34 cellular contexts compared by ENCODE assay signal in genomic region chr11:2923446-2924375, GRCh38. TPM values are rescaled to one million over a fixed set of nuclear protein-coding genes. Genes with fewer than 3 reads are reported as not detected.
DNase-seq lines count a peak whose midpoint lies in the region; ATAC-seq, FAIRE-seq and TF ChIP-seq lines count a peak whose summit lies in the region.
"Had no signal": no experiment of that assay in that cellular context is flagged by ENCODE, and none has a peak within 500 bp of the region (broad histone marks: within the 10 kb centered on the region; RNA-seq: fewer than 3 reads in every experiment).

No MANE protein-coding gene starts in this region.

- CTCF ChIA-PET in HepG2 (lab: Yijun Ruan, JAX; ENCODE audit: low intra/inter-chr PET ratio, low total read pairs), result no interaction called here

- no peak overlapping the region for H3K27ac ChIP-seq in HepG2 (ENCODE audit: extremely low read length, insufficient read depth, low read length)
- no peak overlapping the region for H3K27ac ChIP-seq in right lobe of liver
- peak overlapping the region; percentile 4 for H3K27ac ChIP-seq in cingulate gyrus (ENCODE audit: low read depth, low read length)
- H3K27ac ChIP-seq: parathyroid adenoma, sigmoid colon, SJSA1 had no signal

- TF ChIP-seq CTCF in HepG2 (CRISPR knock-in tag; IDR thresholded peaks at IDR 0.05) (no peak), right lobe of liver (IDR thresholded peaks at IDR 0.05) (no peak), mucosa of descending colon (IDR thresholded peaks at IDR 0.05) (no peak)

- POLR2A ChIA-PET in HepG2 (lab: Yijun Ruan, JAX), result no interaction called here

- H3K27me3 ChIP-seq in HepG2 (ENCODE audit: control insufficient read depth in 1 of 2, insufficient read depth in 2 of 2, low read length in 2 of 2) (peaks cover 6 to 21% of the 10 kb centered on the region in 2 experiments; a peak in 4 of 5 replicates), right lobe of liver (no peaks in the 10 kb centered on the region)
- H3K27me3 ChIP-seq: SJSA1 had no signal

- TF ChIP-seq POLR2A in HepG2 (IDR thresholded peaks at IDR 0.05; ENCODE audit: insufficient read depth in 1 of 2, low read depth in 2 of 2, low read length in 2 of 2) (no peak), right lobe of liver (IDR thresholded peaks at IDR 0.05) (no peak)

- H3K9ac ChIP-seq in HepG2 (ENCODE audit: insufficient read depth, low read depth, low read length), result no peak overlapping the region
- H3K9ac ChIP-seq: parathyroid adenoma had no signal

- no peak overlapping the region for H3K4me2 ChIP-seq in HepG2 (ENCODE audit: low read depth, low read length)

- H3K79me2 ChIP-seq in HepG2 (ENCODE audit: insufficient read depth, low read length), result no peaks in the 10 kb centered on the region
- H3K79me2 ChIP-seq: parathyroid adenoma had no signal

- 82% methylated on average over 7 of the region's 22 CpGs for WGBS in HepG2 (ENCODE audit: low lambda C conversion rate)
- WGBS in right lobe of liver (ENCODE audit: insufficient coverage, low coverage, low lambda C conversion rate, missing lambda C conversion rate), result no CpG with 5 or more reads among the region's 22 CpGs

- H3K4me3 ChIP-seq in HepG2 (replicated peaks in 1 of 3; ENCODE audit: insufficient read depth in 1 of 3, low read depth in 2 of 3, low read length in 3 of 3) (no peak overlapping the region), right lobe of liver (no peak overlapping the region), mucosa of descending colon (no peak overlapping the region)
- H3K4me3 ChIP-seq: dorsolateral prefrontal cortex, heart left ventricle, sigmoid colon, SJSA1, tibial nerve had no signal

- H3K36me3 ChIP-seq in HepG2 (replicated peaks in 1 of 2; ENCODE audit: control insufficient read depth in 1 of 2, insufficient read depth in 2 of 2, low read length in 2 of 2) (no peaks in the 10 kb centered on the region), right lobe of liver (no peaks in the 10 kb centered on the region), mucosa of descending colon (ENCODE audit: low read depth) (no peaks in the 10 kb centered on the region)
- H3K36me3 ChIP-seq: heart left ventricle, sigmoid colon, tibial nerve had no signal

- no peak for FAIRE-seq in HepG2 (lab: Jason Lieb, UNC)
- FAIRE-seq: astrocyte, GM18507, TTC549 had no signal

- TF ChIP-seq RAD21 in HepG2 (CRISPR knock-in tag; IDR thresholded peaks at IDR 0.05), result no peak

- H3K36me3 Mint-ChIP-seq in immature natural killer cell, result no peaks in the 10 kb centered on the region
- H3K36me3 Mint-ChIP-seq: activated naive CD8-positive, alpha-beta T cell treated with anti-CD3 and anti-CD28 coated beads, Interleukin-2, amount 10 ng/mL, durations not matched to agents 7 days and 5 days; mesothelial cell of epicardium had no signal

- H3K4me3 Mint-ChIP-seq in immature natural killer cell, result no peak overlapping the region
- H3K4me3 Mint-ChIP-seq: activated CD8-positive, alpha-beta T cell treated with anti-CD3 and anti-CD28 coated beads, Interleukin-2, amount 10 ng/mL, durations not matched to agents 7 days and 5 days; activated naive CD8-positive, alpha-beta T cell treated with anti-CD3 and anti-CD28 coated beads, Interleukin-2, amount 10 ng/mL, durations not matched to agents 7 days and 5 days; central memory CD8-positive, alpha-beta T cell; mesothelial cell of epicardium; nephron; stimulated activated naive CD8-positive, alpha-beta T cell treated with anti-CD3 and anti-CD28 coated beads, Interleukin-15, amount 100 ng/mL, for 72 hours had no signal

- TF ChIP-seq EP300 in HepG2 (IDR thresholded peaks at IDR 0.05; ENCODE audit: low read depth in 2 of 2, low read length in 2 of 2) (no peak), HepG2 (CRISPR knock-in tag; IDR thresholded peaks at IDR 0.05; ENCODE audit: borderline replicate concordance) (no peak)

- no TSS peak for BruUV-seq in HepG2 (replicated peaks; lab: Mats Ljungman, UMichigan)

- intact Hi-C loops in HepG2 (cut with micrococcal nuclease; ENCODE audit: unreplicated experiment) (no loop called here), right lobe of liver (cut with DNase I) (no loop called here), mucosa of descending colon (cut with DNase I, micrococcal nuclease) (no loop called here)

- peaks cover 5 to 15% (median 6%) of the 10 kb centered on the region in 3 donors for H3K27me3 Mint-ChIP-seq in immature natural killer cell (ENCODE audit: low read depth in 3 of 3)

- 0 out of 2 replicates have a peak, but pooled peaks cover 2% of the 10 kb centered on the region for H4K20me1 ChIP-seq in HepG2 (ENCODE audit: insufficient read depth, low read length)

- H3K4me1 Mint-ChIP-seq in immature natural killer cell, result peaks cover 10% of the 10 kb centered on the region in 2 donors
- H3K4me1 Mint-ChIP-seq: nephron had no signal

- DNase-seq in HepG2 (ENCODE audit: low spot score) (no peak), right lobe of liver (no peak), mucosa of descending colon (peak in 1 of 3 donors; percentile 54), immature natural killer cell (no peak), germinal center (ENCODE audit: low spot score) (no peak), Kasumi-1 (lab: John Stamatoyannopoulos, UW) (no peak)
- DNase-seq: activated CD4-positive, alpha-beta T cell treated with anti-CD3 and anti-CD28 coated beads for 1 hour; activated CD8-positive, alpha-beta T cell treated with anti-CD3 and anti-CD28 coated beads, Interleukin-2, amount 10 ng/mL, durations not matched to agents 7 days and 5 days; activated effector memory CD4-positive, alpha-beta T cell treated with anti-CD3 and anti-CD28 coated beads, Interleukin-2, amount 50 U/mL, for 16 hours; activated naive CD8-positive, alpha-beta T cell treated with anti-CD3 and anti-CD28 coated beads, Interleukin-2, amount 10 ng/mL, durations not matched to agents 7 days and 5 days; activated T-cell treated with anti-CD3 and anti-CD28 coated beads for 4 hours; C1 segment of cervical spinal cord; dorsolateral prefrontal cortex; GOT3; Karpas-422; left cardiac atrium; MV-4-11; NCI-H1694; NCI-H2171; NCI-H510A treated with DMSO at 0.1 percent for 48 hours; sigmoid colon; stimulated activated naive CD8-positive, alpha-beta T cell treated with anti-CD3 and anti-CD28 coated beads, Interleukin-15, amount 100 ng/mL, for 72 hours had no signal

- H3K9me3 Mint-ChIP-seq in immature natural killer cell, result no peaks in the 10 kb centered on the region
- H3K9me3 Mint-ChIP-seq: activated naive CD8-positive, alpha-beta T cell treated with anti-CD3 and anti-CD28 coated beads, Interleukin-2, amount 10 ng/mL, durations not matched to agents 7 days and 5 days; central memory CD8-positive, alpha-beta T cell; mesothelial cell of epicardium; nephron; stimulated activated naive CD8-positive, alpha-beta T cell treated with anti-CD3 and anti-CD28 coated beads, Interleukin-15, amount 100 ng/mL, for 72 hours had no signal

- no peak for ATAC-seq in HepG2
- ATAC-seq in right lobe of liver, result no peak
- peak; percentile 2 for ATAC-seq in mucosa of descending colon
- ATAC-seq in HG03378 (IDR thresholded peaks at IDR 0.05; ENCODE audit: unreplicated experiment), result no peak
- ATAC-seq: activated CD8-positive, alpha-beta T cell treated with anti-CD3 and anti-CD28 coated beads, Interleukin-2, amount 10 ng/mL, durations not matched to agents 7 days and 5 days; stimulated activated naive CD8-positive, alpha-beta T cell treated with anti-CD3 and anti-CD28 coated beads, Interleukin-15, amount 100 ng/mL, for 72 hours had no signal

- H3K4me1 ChIP-seq in HepG2 (ENCODE audit: insufficient read depth, low read length) (peaks cover 10% of the 10 kb centered on the region), right lobe of liver (peaks cover 0 to 6% (median 2%) of the 10 kb centered on the region in 4 donors), mucosa of descending colon (ENCODE audit: low read depth) (peaks cover 31% of the 10 kb centered on the region)
- H3K4me1 ChIP-seq: parathyroid adenoma had no signal

- H3K27ac Mint-ChIP-seq in immature natural killer cell, result no peak overlapping the region
- H3K27ac Mint-ChIP-seq: activated CD8-positive, alpha-beta T cell treated with anti-CD3 and anti-CD28 coated beads, Interleukin-2, amount 10 ng/mL, durations not matched to agents 7 days and 5 days; activated naive CD8-positive, alpha-beta T cell treated with anti-CD3 and anti-CD28 coated beads, Interleukin-2, amount 10 ng/mL, durations not matched to agents 7 days and 5 days; mesothelial cell of epicardium; nephron had no signal

- no peak overlapping the region for H2AFZ ChIP-seq in HepG2 (ENCODE audit: low read length)
- H2AFZ ChIP-seq: parathyroid adenoma had no signal

- H3K9me3 ChIP-seq in HepG2 (ENCODE audit: low read length), result no peaks in the 10 kb centered on the region
- H3K9me3 ChIP-seq in right lobe of liver, result no peaks in the 10 kb centered on the region
- no peaks in the 10 kb centered on the region for H3K9me3 ChIP-seq in mucosa of descending colon
- H3K9me3 ChIP-seq: heart left ventricle, sigmoid colon, tibial nerve had no signal

- in situ Hi-C loops in HepG2 (cut with HindIII; ENCODE audit: extremely low pct_ligation_motif_present, low pct_unique_long_range_greater_than_20kb), result no loop called here

RNA-seq across cellular contexts. Expression of gene PHLDA2, which starts 5.5 kb away (rescaled TPM):
- 0.36 and 0.55 TPM in 2 replicates for total RNA-seq in HepG2 (2016; rRNA removed; fragmentation: Illumina TruSeq; extraction: Trizol)
- 0.40 TPM in 1 of 2 replicates, not detected in the other for total RNA-seq in HepG2 (2016; cell fraction: cytosol; rRNA removed; fragmentation: Illumina TruSeq; extraction: Trizol; ENCODE audit: low read depth)
- total RNA-seq in HepG2 (2016; cell fraction: insoluble cytoplasmic fraction; rRNA removed; fragmentation: Illumina TruSeq; extraction: Trizol), result 0.27 and 0.56 TPM in 2 replicates
- total RNA-seq in HepG2 (2016; cell fraction: membrane; rRNA removed; fragmentation: Illumina TruSeq; extraction: Trizol), result 0.31 and 0.65 TPM in 2 replicates
- not detected in 2 replicates for total RNA-seq in HepG2 (2016; cell fraction: nucleus; rRNA removed; fragmentation: Illumina TruSeq; extraction: Trizol)
- polyA plus RNA-seq in HepG2 (2011; rRNA removed), result 0.78 and 1.5 TPM in 2 replicates
- polyA plus RNA-seq in HepG2 (2011; cell fraction: cytosol; rRNA removed), result 2.2 and 3.8 TPM in 2 replicates
- 3.7 and 3.9 TPM in 2 replicates for polyA plus RNA-seq in HepG2 (2011; cell fraction: nucleus; rRNA removed)
- 1.5 and 2.9 TPM in 2 replicates for polyA plus RNA-seq in HepG2 (2012)
- polyA plus RNA-seq in HepG2 (2016; cell fraction: cytosol; fragmentation: Illumina TruSeq; extraction: Trizol; ENCODE audit: low read depth), result 1.1 and 1.5 TPM in 2 replicates
- 2.2 and 2.4 TPM in 2 replicates for polyA plus RNA-seq in HepG2 (2016; cell fraction: insoluble cytoplasmic fraction; fragmentation: Illumina TruSeq; extraction: Trizol; ENCODE audit: low read depth)
- 1.2 and 1.5 TPM in 2 replicates for polyA plus RNA-seq in HepG2 (2016; cell fraction: membrane; fragmentation: Illumina TruSeq; extraction: Trizol; ENCODE audit: low read depth)
- 2.0 and 2.5 TPM in 2 replicates for polyA plus RNA-seq in HepG2 (2016; cell fraction: nucleus; fragmentation: Illumina TruSeq; extraction: Trizol; ENCODE audit: insufficient read depth, low read depth)
- 1.2 and 12.9 TPM in 2 replicates for polyA minus RNA-seq in HepG2 (2011; rRNA and poly(A)+ RNA removed; ENCODE audit: low replicate concordance)
- polyA minus RNA-seq in HepG2 (2011; cell fraction: cytosol; rRNA and poly(A)+ RNA removed), result 0.88 and 1.4 TPM in 2 replicates
- polyA minus RNA-seq in HepG2 (2011; cell fraction: nucleus; rRNA and poly(A)+ RNA removed), result 0.64 and 0.87 TPM in 2 replicates
- 10 to 100 TPM in 2 of 6 experiments, 1 to 10 TPM in 1, under 1 TPM in 2, not detected in 1; 0.51 to 12.7 (median 5.9) TPM for total RNA-seq in right lobe of liver
- 10 to 100 TPM in 2 of 3 donors, 1 to 10 TPM in 1; 8.9 to 25.6 (median 23.9) TPM for total RNA-seq in mucosa of descending colon
- under 1 TPM in 1 of 3 donors, not detected in 2; 0.27 TPM for polyA plus RNA-seq in immature natural killer cell

RNA-seq across cellular contexts. Expression of gene CDKN1C, which starts 38.1 kb away (rescaled TPM):
- not detected in 2 replicates for total RNA-seq in HepG2 (2016; rRNA removed; fragmentation: Illumina TruSeq; extraction: Trizol)
- total RNA-seq in HepG2 (2016; cell fraction: cytosol; rRNA removed; fragmentation: Illumina TruSeq; extraction: Trizol; ENCODE audit: low read depth), result not detected in 2 replicates
- not detected in 2 replicates for total RNA-seq in HepG2 (2016; cell fraction: insoluble cytoplasmic fraction; rRNA removed; fragmentation: Illumina TruSeq; extraction: Trizol)
- not detected in 2 replicates for total RNA-seq in HepG2 (2016; cell fraction: membrane; rRNA removed; fragmentation: Illumina TruSeq; extraction: Trizol)
- not detected in 2 replicates for total RNA-seq in HepG2 (2016; cell fraction: nucleus; rRNA removed; fragmentation: Illumina TruSeq; extraction: Trizol)
- not detected in 2 replicates for polyA plus RNA-seq in HepG2 (2011; rRNA removed)
- polyA plus RNA-seq in HepG2 (2011; cell fraction: cytosol; rRNA removed), result not detected in 2 replicates
- polyA plus RNA-seq in HepG2 (2011; cell fraction: nucleus; rRNA removed), result 0.10 and 0.23 TPM in 2 replicates
- not detected in 2 replicates for polyA plus RNA-seq in HepG2 (2012)
- not detected in 2 replicates for polyA plus RNA-seq in HepG2 (2016; cell fraction: cytosol; fragmentation: Illumina TruSeq; extraction: Trizol; ENCODE audit: low read depth)
- not detected in 2 replicates for polyA plus RNA-seq in HepG2 (2016; cell fraction: insoluble cytoplasmic fraction; fragmentation: Illumina TruSeq; extraction: Trizol; ENCODE audit: low read depth)
- polyA plus RNA-seq in HepG2 (2016; cell fraction: membrane; fragmentation: Illumina TruSeq; extraction: Trizol; ENCODE audit: low read depth), result not detected in 2 replicates
- polyA plus RNA-seq in HepG2 (2016; cell fraction: nucleus; fragmentation: Illumina TruSeq; extraction: Trizol; ENCODE audit: insufficient read depth, low read depth), result not detected in 2 replicates
- polyA minus RNA-seq in HepG2 (2011; rRNA and poly(A)+ RNA removed; ENCODE audit: low replicate concordance), result 17.4 TPM in 1 of 2 replicates, not detected in the other
- 0.30 and 0.70 TPM in 2 replicates for polyA minus RNA-seq in HepG2 (2011; cell fraction: cytosol; rRNA and poly(A)+ RNA removed)
- polyA minus RNA-seq in HepG2 (2011; cell fraction: nucleus; rRNA and poly(A)+ RNA removed), result 0.52 TPM in 1 of 2 replicates, not detected in the other
- total RNA-seq in right lobe of liver, result 1 to 10 TPM; 2.2 to 8.0 (median 3.6) TPM
- 10 to 100 TPM in 2 of 3 donors, 1 to 10 TPM in 1; 3.0 to 40.3 (median 10.2) TPM for total RNA-seq in mucosa of descending colon
- under 1 TPM in 1 of 3 donors, not detected in 2; 0.24 TPM for polyA plus RNA-seq in immature natural killer cell
